8 cellular contexts compared by ENCODE assay signal in genomic region chr20:13220857-13221297, GRCh38. TPM values are rescaled to one million over a fixed set of nuclear protein-coding genes. Genes with fewer than 3 reads are reported as not detected.
DNase-seq lines count a peak whose midpoint lies in the region; ATAC-seq and TF ChIP-seq lines count a peak whose summit lies in the region.

Gene ISM1 (plus strand): TSS chr20:13221274. CDS start chr20:13221777, 503 bp downstream.

- H3K27me3 ChIP-seq in foreskin keratinocyte = peaks cover 50% of the 10 kb centered on the region
- no peaks in the 10 kb centered on the region for H3K27me3 ChIP-seq in parathyroid adenoma (ENCODE audit: control insufficient read depth, insufficient read depth, low read length)

- in situ Hi-C loops in GM13976 (cut with MboI; ENCODE audit: low sequenced_read_pairs, unreplicated experiment) = no loop called here

- DNase-seq in GM13976 (ENCODE audit: low spot score) = peak; percentile 54
- DNase-seq in HT1080 (ENCODE audit: low read depth) = peak; percentile 36
- peak; percentile 73 for DNase-seq in activated CD8-positive, alpha-beta memory T cell treated with anti-CD3 and anti-CD28 coated beads, Interleukin-2, amount 50 U/mL, for 48 hours
- DNase-seq in foreskin keratinocyte = peak in 1 of 2 donors; percentile 41
- no peak for DNase-seq in NOMO-1 treated with DMSO at 0.1 percent for 48 hours (lab: John Stamatoyannopoulos, UW; ENCODE audit: unreplicated experiment)
- DNase-seq in AG08395 (ENCODE audit: low spot score) = no peak

- H3K79me2 ChIP-seq in parathyroid adenoma = no peaks in the 10 kb centered on the region

- no peaks in the 10 kb centered on the region for H3K36me3 ChIP-seq in parathyroid adenoma (ENCODE audit: control insufficient read depth, insufficient read depth, low read length)

- H3K4me3 ChIP-seq in parathyroid adenoma (ENCODE audit: low read depth, low read length) = peak within 1 kb of the TSS; percentile 34

- no peak within 1 kb of the TSS for H3K9ac ChIP-seq in parathyroid adenoma

- no peaks in the 10 kb centered on the region for H3K9me3 ChIP-seq in parathyroid adenoma (ENCODE audit: control insufficient read depth, low read length)

- peak within 1 kb of the TSS; percentile 78 for H3K4me2 ChIP-seq in parathyroid adenoma (ENCODE audit: low read length)

- ATAC-seq in foreskin keratinocyte (peak; percentile 19), HG03196 (IDR thresholded peaks at IDR 0.05; ENCODE audit: unreplicated experiment) (no peak)

- H3K4me1 ChIP-seq in foreskin keratinocyte (no peaks in the 10 kb centered on the region), parathyroid adenoma (peaks cover 2% of the 10 kb centered on the region)

- H3K27ac ChIP-seq in foreskin keratinocyte (no peak within 1 kb of the TSS), parathyroid adenoma (no peak within 1 kb of the TSS)

- H2AFZ ChIP-seq in parathyroid adenoma = peak within 1 kb of the TSS; percentile 89

- TF ChIP-seq CTCF in GM13976 (IDR thresholded peaks at IDR 0.05; ENCODE audit: borderline replicate concordance, control extremely low read depth, extremely low read depth, insufficient read depth, missing control alignments) (no peak), foreskin keratinocyte (conservative IDR thresholded peaks at IDR 0.05) (no peak), parathyroid adenoma (IDR thresholded peaks at IDR 0.05) (no peak)

RNA-seq across cellular contexts. Expression of gene ISM1, which starts in this region (rescaled TPM):
- total RNA-seq in HT1080 (2014; rRNA removed; shearing (Covaris generic)) = 1.0 and 2.6 TPM in 2 replicates
- polyA plus RNA-seq in HT1080 (2015; cell fraction: cytosol; rRNA removed) = 1.5 and 2.2 TPM in 2 replicates
- polyA plus RNA-seq in HT1080 (2015; cell fraction: nucleus; rRNA removed) = 1.5 and 1.6 TPM in 2 replicates
- total RNA-seq in foreskin keratinocyte = 1.1 and 2.6 TPM in 2 replicates
- polyA plus RNA-seq in foreskin keratinocyte = 0.68 and 1.8 TPM in 2 replicates

Comparison
In these comparisons a context has a peak if more than half of its experiments do, and no peak if none do; other contexts are left out.
1. DNase-seq: peak in GM13976 (single experiment), HT1080 (single experiment) and activated CD8-positive, alpha-beta memory T cell treated with anti-CD3 and anti-CD28 coated beads, Interleukin-2, amount 50 U/mL, for 48 hours (single experiment); none in NOMO-1 treated with DMSO at 0.1 percent for 48 hours (single experiment) and AG08395 (single experiment).